Comparison of ENCODE assay signal across 16 cellular contexts in genomic region chr14:77485901-77486678, GRCh38. TPM values are rescaled to one million over a fixed set of nuclear protein-coding genes. Genes with fewer than 3 reads are reported as not detected.
DNase-seq lines count a peak whose midpoint lies in the region; ATAC-seq, FAIRE-seq and TF ChIP-seq lines count a peak whose summit lies in the region.
"Had no signal": no experiment of that assay in that cellular context is flagged by ENCODE, and none has a peak within 500 bp of the region (broad histone marks: within the 10 kb centered on the region; RNA-seq: fewer than 3 reads in every experiment).

No MANE protein-coding gene starts in this region.

- no peaks in the 10 kb centered on the region for H3K27me3 ChIP-seq in bronchial epithelial cell (ENCODE audit: control insufficient read depth, insufficient read depth, low read length)

- no peaks in the 10 kb centered on the region for H3K36me3 Mint-ChIP-seq in nephron progenitor cell (ENCODE audit: low read depth)

- peaks cover 7% of the 10 kb centered on the region for H3K27me3 Mint-ChIP-seq in nephron progenitor cell (ENCODE audit: low read depth, poor library complexity)
- no peaks in the 10 kb centered on the region for H3K27me3 Mint-ChIP-seq in stimulated activated naive CD8-positive, alpha-beta T cell treated with anti-CD3 and anti-CD28 coated beads, Interleukin-15, amount 100 ng/mL, for 72 hours

- no peak overlapping the region for H3K4me3 Mint-ChIP-seq in nephron progenitor cell
- no peak overlapping the region for H3K4me3 Mint-ChIP-seq in stimulated activated naive CD8-positive, alpha-beta T cell treated with anti-CD3 and anti-CD28 coated beads, Interleukin-15, amount 100 ng/mL, for 72 hours
- H3K4me3 Mint-ChIP-seq: activated T-helper 1 cell treated with anti-CD3 and anti-CD28 coated beads, Interleukin-12 subunit alpha, Interleukin-12 subunit beta, Interleukin-2, Interleukin-4 antibody, amounts not matched to agents 30 ng/mL and 10 ng/mL and 1 ng/mL, durations not matched to agents 14 hours and 24 hours and 36 hours had no signal

- no peak overlapping the region for H3K4me3 ChIP-seq in bronchial epithelial cell (ENCODE audit: low read depth, low read length)
- H3K4me3 ChIP-seq: psoas muscle had no signal

- peaks cover 57% of the 10 kb centered on the region for H3K4me1 Mint-ChIP-seq in nephron progenitor cell
- H3K4me1 Mint-ChIP-seq in stimulated activated naive CD8-positive, alpha-beta T cell treated with anti-CD3 and anti-CD28 coated beads, Interleukin-15, amount 100 ng/mL, for 72 hours: no peaks in the 10 kb centered on the region

- no peak for FAIRE-seq in bronchial epithelial cell (lab: Jason Lieb, UNC)
- FAIRE-seq: frontal cortex, G401.6, urothelium cell line had no signal

- no peak for ATAC-seq in HG03108 (IDR thresholded peaks at IDR 0.05; ENCODE audit: unreplicated experiment)
- ATAC-seq in HG02938 (IDR thresholded peaks at IDR 0.05; ENCODE audit: unreplicated experiment): no peak
- ATAC-seq in stimulated activated naive CD8-positive, alpha-beta T cell treated with anti-CD3 and anti-CD28 coated beads, Interleukin-15, amount 100 ng/mL, for 72 hours: no peak

- DNase-seq in Daoy (ENCODE audit: low read depth): peak; percentile 86
- DNase-seq in HT1080 (ENCODE audit: low read depth): peak; percentile 87
- peak; percentile 83 for DNase-seq in bronchial epithelial cell (ENCODE audit: low read depth)
- no peak for DNase-seq in nephron progenitor cell
- DNase-seq in stimulated activated naive CD8-positive, alpha-beta T cell treated with anti-CD3 and anti-CD28 coated beads, Interleukin-15, amount 100 ng/mL, for 72 hours: no peak
- DNase-seq in COLO829 (ENCODE audit: low spot score): no peak
- DNase-seq: activated CD4-positive, alpha-beta T cell treated with anti-CD3 and anti-CD28 coated beads, Interleukin-2, amount 50 U/mL, for 1 hour; H7; NCI-H526 treated with DMSO at 0.1 percent for 48 hours; psoas muscle had no signal

- no peaks in the 10 kb centered on the region for H3K36me3 ChIP-seq in bronchial epithelial cell (ENCODE audit: control insufficient read depth, insufficient read depth, low read length)

- TF ChIP-seq CTCF in bronchial epithelial cell (IDR thresholded peaks at IDR 0.05; ENCODE audit: insufficient read depth, low read length, severe bottlenecking) (no peak), nephron progenitor cell (IDR thresholded peaks at IDR 0.05) (no peak)

- no peaks in the 10 kb centered on the region for H3K9me3 Mint-ChIP-seq in nephron progenitor cell
- H3K9me3 Mint-ChIP-seq in stimulated activated naive CD8-positive, alpha-beta T cell treated with anti-CD3 and anti-CD28 coated beads, Interleukin-15, amount 100 ng/mL, for 72 hours: no peaks in the 10 kb centered on the region
- H3K9me3 Mint-ChIP-seq: activated T-helper 1 cell treated with anti-CD3 and anti-CD28 coated beads, Interleukin-12 subunit alpha, Interleukin-12 subunit beta, Interleukin-2, Interleukin-4 antibody, amounts not matched to agents 30 ng/mL and 10 ng/mL and 1 ng/mL, durations not matched to agents 14 hours and 24 hours and 36 hours had no signal

- peak overlapping the region; percentile 42 for H3K27ac Mint-ChIP-seq in nephron progenitor cell
- peak overlapping the region in 1 of 2 donors; percentile 88 for H3K27ac Mint-ChIP-seq in stimulated activated naive CD8-positive, alpha-beta T cell treated with anti-CD3 and anti-CD28 coated beads, Interleukin-15, amount 100 ng/mL, for 72 hours
- H3K27ac Mint-ChIP-seq: activated T-helper 1 cell treated with anti-CD3 and anti-CD28 coated beads, Interleukin-12 subunit alpha, Interleukin-12 subunit beta, Interleukin-2, Interleukin-4 antibody, amounts not matched to agents 30 ng/mL and 10 ng/mL and 1 ng/mL, durations not matched to agents 14 hours and 24 hours and 36 hours had no signal

RNA-seq across cellular contexts. Expression of gene ISM2, which starts 12.5 kb away (rescaled TPM):
- total RNA-seq in Daoy (2014; rRNA removed; shearing (Covaris generic)): 1.3 TPM in 1 of 2 replicates, not detected in the other
- total RNA-seq in HT1080 (2014; rRNA removed; shearing (Covaris generic)): not detected in 2 replicates
- 0.33 and 0.44 TPM in 2 replicates for polyA plus RNA-seq in HT1080 (2015; cell fraction: cytosol; rRNA removed)
- 0.74 and 1.3 TPM in 2 replicates for polyA plus RNA-seq in HT1080 (2015; cell fraction: nucleus; rRNA removed)
- not detected in 2 replicates for total RNA-seq in bronchial epithelial cell
- total RNA-seq: psoas muscle had no signal

RNA-seq across cellular contexts. Expression of gene AHSA1, which starts 28.2 kb away (rescaled TPM):
- total RNA-seq in Daoy (2014; rRNA removed; shearing (Covaris generic)): 440 and 534 TPM in 2 replicates
- total RNA-seq in HT1080 (2014; rRNA removed; shearing (Covaris generic)): 414 and 428 TPM in 2 replicates
- 411 and 418 TPM in 2 replicates for polyA plus RNA-seq in HT1080 (2015; cell fraction: cytosol; rRNA removed)
- 219 and 231 TPM in 2 replicates for polyA plus RNA-seq in HT1080 (2015; cell fraction: nucleus; rRNA removed)
- 137 and 179 TPM in 2 replicates for total RNA-seq in bronchial epithelial cell

RNA-seq across cellular contexts. Expression of gene VIPAS39, which starts 28.7 kb away (rescaled TPM):
- 28.4 and 30.2 TPM in 2 replicates for total RNA-seq in Daoy (2014; rRNA removed; shearing (Covaris generic))
- 17.5 and 19.2 TPM in 2 replicates for total RNA-seq in HT1080 (2014; rRNA removed; shearing (Covaris generic))
- 30.9 and 34.9 TPM in 2 replicates for polyA plus RNA-seq in HT1080 (2015; cell fraction: cytosol; rRNA removed)
- 42.0 and 54.1 TPM in 2 replicates for polyA plus RNA-seq in HT1080 (2015; cell fraction: nucleus; rRNA removed)
- 20.0 and 20.9 TPM in 2 replicates for total RNA-seq in bronchial epithelial cell

Comparison
In these comparisons a context has a peak if more than half of its experiments do, and no peak if none do; other contexts are left out.
1. DNase-seq: peak in Daoy (single experiment), HT1080 (single experiment) and bronchial epithelial cell (single experiment); none in nephron progenitor cell (single experiment), stimulated activated naive CD8-positive, alpha-beta T cell treated with anti-CD3 and anti-CD28 coated beads, Interleukin-15, amount 100 ng/mL, for 72 hours (0 of 2) and COLO829 (single experiment).